ENCODE assay signal across 38 cellular contexts in genomic region chr14:78136695-78137094, GRCh38. TPM values are rescaled to one million over a fixed set of nuclear protein-coding genes. Genes with fewer than 3 reads are reported as not detected.
"Had no signal": no experiment of that assay in that cellular context is flagged by ENCODE, and none has a peak within 500 bp of the region (broad histone marks: within the 10 kb centered on the region; RNA-seq: fewer than 3 reads in every experiment).

No MANE protein-coding gene starts in this region.

- H3K9me3 ChIP-seq: adrenal gland had no signal

- H3K36me3 ChIP-seq: adrenal gland, cardiac muscle cell had no signal

- H3K27me3 Mint-ChIP-seq: activated B cell treated with CpG ODN at 0.5 μM for 24 hours; activated CD4-positive, alpha-beta T cell treated with anti-CD3 and anti-CD28 coated beads, Interleukin-2, amount 10 ng/mL, durations not matched to agents 24 days and 14 days had no signal

- H3K27ac Mint-ChIP-seq: activated B cell treated with CpG ODN at 0.5 μM for 24 hours; activated CD4-positive, alpha-beta memory T cell treated with anti-CD3 and anti-CD28 coated beads for 36 hours; activated CD4-positive, alpha-beta T cell treated with anti-CD3 and anti-CD28 coated beads, Interleukin-2, amount 10 ng/mL, durations not matched to agents 24 days and 14 days; activated CD8-positive, alpha-beta T cell treated with anti-CD3 and anti-CD28 coated beads for 36 hours; activated naive CD4-positive, alpha-beta T cell treated with anti-CD3 and anti-CD28 coated beads for 36 hours; activated naive CD4-positive, alpha-beta T cell treated with anti-CD3 and anti-CD28 coated beads, Interleukin-2, amount 50 U/mL, for 72 hours; activated naive CD8-positive, alpha-beta T cell treated with anti-CD3 and anti-CD28 coated beads for 36 hours; activated T-cell treated with anti-CD3 and anti-CD28 coated beads, Interleukin-2, amount 50 U/mL, for 72 hours; activated T-helper 1 cell treated with anti-CD3 and anti-CD28 coated beads, Interleukin-12 subunit alpha, Interleukin-12 subunit beta, Interleukin-2, Interleukin-4 antibody, amounts not matched to agents 30 ng/mL and 10 ng/mL and 1 ng/mL, durations not matched to agents 14 hours and 24 hours and 36 hours; activated T-helper 17 cell treated with anti-CD3 and anti-CD28 coated beads, Interleukin-2, amount 50 U/mL, for 72 hours; brain; T-helper 1 cell treated with Interleukin-12 subunit alpha and Interleukin-12 subunit beta and Interleukin-4 antibody, amounts not matched to agents 30 μg/mL and 1 μg/mL, for 36 hours; T-helper 2 cell treated with Interferon-gamma antibody and Interleukin-4, amounts not matched to agents 5 μg/mL and 100 μg/mL, for 36 hours had no signal

- ATAC-seq: activated CD8-positive, alpha-beta T cell treated with anti-CD3 and anti-CD28 coated beads for 36 hours; activated naive CD4-positive, alpha-beta T cell treated with anti-CD3 and anti-CD28 coated beads, Interleukin-2, amount 50 U/mL, for 72 hours; activated T-cell treated with anti-CD3 and anti-CD28 coated beads, Interleukin-2, amount 50 U/mL, for 4 hours; activated T-cell treated with anti-CD3 and anti-CD28 coated beads, Interleukin-2, amount 50 U/mL, for 72 hours; activated T-helper 17 cell treated with anti-CD3 and anti-CD28 coated beads, Interleukin-2, amount 50 U/mL, for 72 hours had no signal

- H3K27me3 ChIP-seq: adrenal gland had no signal

- H3K4me3 ChIP-seq: adrenal gland, cardiac muscle cell had no signal

- H3K4me3 Mint-ChIP-seq: activated B cell treated with CpG ODN at 0.5 μM for 24 hours; activated CD4-positive, alpha-beta memory T cell treated with anti-CD3 and anti-CD28 coated beads for 36 hours; activated CD4-positive, alpha-beta T cell treated with anti-CD3 and anti-CD28 coated beads, Interleukin-2, amount 10 ng/mL, durations not matched to agents 24 days and 14 days; activated CD8-positive, alpha-beta T cell treated with anti-CD3 and anti-CD28 coated beads for 36 hours; activated naive CD4-positive, alpha-beta T cell treated with anti-CD3 and anti-CD28 coated beads for 36 hours; activated naive CD8-positive, alpha-beta T cell treated with anti-CD3 and anti-CD28 coated beads for 36 hours; activated T-cell treated with anti-CD3 and anti-CD28 coated beads, Interleukin-2, amount 50 U/mL, for 4 hours; activated T-cell treated with anti-CD3 and anti-CD28 coated beads, Interleukin-2, amount 50 U/mL, for 72 hours; activated T-helper 1 cell treated with anti-CD3 and anti-CD28 coated beads, Interleukin-12 subunit alpha, Interleukin-12 subunit beta, Interleukin-2, Interleukin-4 antibody, amounts not matched to agents 30 ng/mL and 10 ng/mL and 1 ng/mL, durations not matched to agents 14 hours and 24 hours and 36 hours; activated T-helper 17 cell treated with anti-CD3 and anti-CD28 coated beads, Interleukin-2, amount 50 U/mL, for 72 hours; brain; central memory CD8-positive, alpha-beta T cell; T-helper 1 cell treated with Interleukin-12 subunit alpha and Interleukin-12 subunit beta and Interleukin-4 antibody, amounts not matched to agents 30 μg/mL and 1 μg/mL, for 36 hours; T-helper 2 cell treated with Interferon-gamma antibody and Interleukin-4, amounts not matched to agents 5 μg/mL and 100 μg/mL, for 36 hours had no signal

- H3K36me3 Mint-ChIP-seq: activated CD4-positive, alpha-beta memory T cell treated with anti-CD3 and anti-CD28 coated beads for 36 hours; activated naive CD4-positive, alpha-beta T cell treated with anti-CD3 and anti-CD28 coated beads, Interleukin-2, amount 50 U/mL, for 72 hours; activated naive CD8-positive, alpha-beta T cell treated with anti-CD3 and anti-CD28 coated beads for 36 hours; brain had no signal

- FAIRE-seq: TTC549 had no signal

- H3K9me3 Mint-ChIP-seq: activated B cell treated with CpG ODN at 0.5 μM for 24 hours; activated CD4-positive, alpha-beta memory T cell treated with anti-CD3 and anti-CD28 coated beads for 36 hours; activated CD8-positive, alpha-beta T cell treated with anti-CD3 and anti-CD28 coated beads for 36 hours; activated naive CD4-positive, alpha-beta T cell treated with anti-CD3 and anti-CD28 coated beads for 36 hours; activated naive CD8-positive, alpha-beta T cell treated with anti-CD3 and anti-CD28 coated beads for 36 hours; activated T-cell treated with anti-CD3 and anti-CD28 coated beads, Interleukin-2, amount 50 U/mL, for 4 hours; activated T-cell treated with anti-CD3 and anti-CD28 coated beads, Interleukin-2, amount 50 U/mL, for 72 hours; activated T-helper 1 cell treated with anti-CD3 and anti-CD28 coated beads, Interleukin-12 subunit alpha, Interleukin-12 subunit beta, Interleukin-2, Interleukin-4 antibody, amounts not matched to agents 30 ng/mL and 10 ng/mL and 1 ng/mL, durations not matched to agents 14 hours and 24 hours and 36 hours; activated T-helper 17 cell treated with anti-CD3 and anti-CD28 coated beads, Interleukin-2, amount 50 U/mL, for 72 hours; brain; central memory CD8-positive, alpha-beta T cell; T-helper 1 cell treated with Interleukin-12 subunit alpha and Interleukin-12 subunit beta and Interleukin-4 antibody, amounts not matched to agents 30 μg/mL and 1 μg/mL, for 36 hours; T-helper 2 cell treated with Interferon-gamma antibody and Interleukin-4, amounts not matched to agents 5 μg/mL and 100 μg/mL, for 36 hours had no signal

- H3K4me1 ChIP-seq: adrenal gland had no signal

- DNase-seq: activated B cell treated with CpG ODN at 0.5 μM for 24 hours; activated CD4-positive, alpha-beta memory T cell treated with anti-CD3 and anti-CD28 coated beads for 36 hours; activated CD4-positive, alpha-beta T cell treated with anti-CD3 and anti-CD28 coated beads for 4 hours; activated CD4-positive, alpha-beta T cell treated with anti-CD3 and anti-CD28 coated beads, Interleukin-2, amount 10 ng/mL, durations not matched to agents 24 days and 14 days; activated CD4-positive, alpha-beta T cell treated with anti-CD3 and anti-CD28 coated beads, Interleukin-2, amount 50 U/mL, for 1 hour; activated CD4-positive, alpha-beta T cell treated with anti-CD3 and anti-CD28 coated beads, Interleukin-2, amount 50 U/mL, for 4 hours; activated CD4-positive, CD25-positive, alpha-beta regulatory T cell treated with anti-CD3 and anti-CD28 coated beads, Interleukin-2, amount 50 U/mL, for 72 hours; activated CD8-positive, alpha-beta memory T cell treated with anti-CD3 and anti-CD28 coated beads, Interleukin-2, amount 50 U/mL, for 4 hours; activated CD8-positive, alpha-beta T cell treated with anti-CD3 and anti-CD28 coated beads for 36 hours; activated effector memory CD4-positive, alpha-beta T cell treated with anti-CD3 and anti-CD28 coated beads, Interleukin-2, amount 50 U/mL, for 16 hours; activated gamma-delta T cell treated with Interleukin-2 at 50 U/mL for 16 hours; activated naive CD4-positive, alpha-beta T cell; activated naive CD4-positive, alpha-beta T cell treated with anti-CD3 and anti-CD28 coated beads for 36 hours; activated naive CD4-positive, alpha-beta T cell treated with anti-CD3 and anti-CD28 coated beads, Interleukin-2, amount 50 U/mL, for 16 hours; activated naive CD8-positive, alpha-beta T cell treated with anti-CD3 and anti-CD28 coated beads for 36 hours; activated T-cell treated with anti-CD3 and anti-CD28 coated beads for 4 hours; activated T-cell treated with anti-CD3 and anti-CD28 coated beads, Interleukin-2, amount 50 U/mL, for 1 hour; activated T-cell treated with anti-CD3 and anti-CD28 coated beads, Interleukin-2, amount 50 U/mL, for 4 hours; activated T-cell treated with anti-CD3 and anti-CD28 coated beads, Interleukin-2, amount 50 U/mL, for 72 hours; adrenal gland; amniotic stem cell; aorta; caudate nucleus; cerebellar nuclear complex; T-helper 1 cell; T-helper 2 cell; T-helper 9 cell had no signal

- H3K4me1 Mint-ChIP-seq: activated B cell treated with CpG ODN at 0.5 μM for 24 hours; activated T-helper 17 cell treated with anti-CD3 and anti-CD28 coated beads, Interleukin-2, amount 50 U/mL, for 72 hours; brain; central memory CD8-positive, alpha-beta T cell had no signal

- H3K27ac ChIP-seq: adrenal gland, cardiac muscle cell, VCaP had no signal

RNA-seq across cellular contexts. Expression of gene NRXN3, which starts 33.5 kb away (rescaled TPM):
- total RNA-seq: activated B cell treated with CpG ODN at 0.5 μM for 24 hours; activated CD4-positive, alpha-beta memory T cell treated with anti-CD3 and anti-CD28 coated beads for 36 hours; activated CD4-positive, alpha-beta T cell treated with anti-CD3 and anti-CD28 coated beads, Interleukin-2, amount 10 ng/mL, durations not matched to agents 24 days and 14 days; activated CD8-positive, alpha-beta memory T cell treated with anti-CD3 and anti-CD28 coated beads for 36 hours; activated CD8-positive, alpha-beta T cell treated with anti-CD3 and anti-CD28 coated beads for 36 hours; activated naive CD4-positive, alpha-beta T cell treated with anti-CD3 and anti-CD28 coated beads for 36 hours; activated naive CD4-positive, alpha-beta T cell treated with anti-CD3 and anti-CD28 coated beads, Interleukin-2, amount 50 U/mL, for 72 hours; activated naive CD8-positive, alpha-beta T cell treated with anti-CD3 and anti-CD28 coated beads for 36 hours; activated T-cell treated with anti-CD3 and anti-CD28 coated beads, Interleukin-2, amount 50 U/mL, for 4 hours; activated T-cell treated with anti-CD3 and anti-CD28 coated beads, Interleukin-2, amount 50 U/mL, for 72 hours; activated T-helper 1 cell treated with anti-CD3 and anti-CD28 coated beads, Interleukin-12 subunit alpha, Interleukin-12 subunit beta, Interleukin-2, Interleukin-4 antibody, amounts not matched to agents 30 ng/mL and 10 ng/mL and 1 ng/mL, durations not matched to agents 14 hours and 24 hours and 36 hours; activated T-helper 17 cell treated with anti-CD3 and anti-CD28 coated beads, Interleukin-2, amount 50 U/mL, for 72 hours had no signal
